ENCODE assay signal across 1 cellular context in genomic region chr1:233406339-233406960, GRCh38.
TF ChIP-seq lines count a peak whose summit lies in the region.

No MANE protein-coding gene starts in this region.

TF ChIP-seq in SK-N-SH treated with all-trans-retinoic acid at 6 μM for 48 hours, 23 proteins besides CTCF, POLR2A, EP300 and RAD21 (continued from another document):
- TF ChIP-seq CSRNP3 (CRISPR knock-in tag; IDR thresholded peaks at IDR 0.05) = no peak
- no peak for TF ChIP-seq ZNF8 (CRISPR knock-in tag; IDR thresholded peaks at IDR 0.05)
